ENCODE assay signal across 8 cellular contexts in genomic region chr18:657998-658946, GRCh38. TPM values are rescaled to one million over a fixed set of nuclear protein-coding genes. Genes with fewer than 3 reads are reported as not detected.
A peak's percentile ranks its signal among the peaks of the same experiment; 100 is the strongest.
DNase-seq lines count a peak whose midpoint lies in the region; ATAC-seq, FAIRE-seq and TF ChIP-seq lines count a peak whose summit lies in the region.

No MANE protein-coding gene starts in this region.

- H3K9me3 ChIP-seq in SK-N-SH (no peaks in the 10 kb centered on the region), left ventricle myocardium inferior (replicated peaks) (no peaks in the 10 kb centered on the region), vagina (no peaks in the 10 kb centered on the region)

- peak; percentile 72; the same call in 1 of the 2 replicates for TF ChIP-seq POLR2A in GM12892 (IDR thresholded peaks at IDR 0.05; ENCODE audit: low read depth, low read length)
- TF ChIP-seq POLR2A in NB4 (IDR thresholded peaks at IDR 0.05; ENCODE audit: extremely low read depth, insufficient read length), result peak; percentile 54
- no peak for TF ChIP-seq POLR2A in vagina (IDR thresholded peaks at IDR 0.05)

- H3K27ac ChIP-seq in SK-N-SH (ENCODE audit: low read depth in 2 of 2, low read length in 1 of 2) (peak overlapping the region; percentile 62 to 91), left ventricle myocardium inferior (replicated peaks) (peak overlapping the region; percentile 66), vagina (peak overlapping the region; percentile 4)

- peak overlapping the region; percentile 81 for H3K9ac ChIP-seq in SK-N-SH

- intact Hi-C loops in left ventricle myocardium inferior (cut with micrococcal nuclease) (no loop called here), vagina (cut with DNase I) (no loop called here)

- TF ChIP-seq CTCF in NB4 (IDR thresholded peaks at IDR 0.05; ENCODE audit: low read depth, low read length) (no peak), SK-N-SH (IDR thresholded peaks at IDR 0.05) (no peak), left ventricle myocardium inferior (IDR thresholded peaks at IDR 0.05; ENCODE audit: borderline replicate concordance) (no peak), vagina (IDR thresholded peaks at IDR 0.05) (no peak)

- H3K4me2 ChIP-seq in SK-N-SH, result peak overlapping the region; percentile 83

- no peak for TF ChIP-seq RAD21 in SK-N-SH (IDR thresholded peaks at IDR 0.05; ENCODE audit: low read length)

- H3K9me2 ChIP-seq in SK-N-SH, result no peaks in the 10 kb centered on the region

- 7% methylated on average over 23 of the region's 72 CpGs for WGBS in SK-N-SH (ENCODE audit: low lambda C conversion rate)

- peak; percentile 45 for ATAC-seq in HG02623 (IDR thresholded peaks at IDR 0.05; ENCODE audit: unreplicated experiment)

- H2AFZ ChIP-seq in SK-N-SH (ENCODE audit: low read depth), result peak overlapping the region; percentile 97

- no peaks in the 10 kb centered on the region for H4K20me1 ChIP-seq in SK-N-SH (ENCODE audit: insufficient read depth)

- H3K79me2 ChIP-seq in SK-N-SH (ENCODE audit: insufficient read depth), result peaks cover 43% of the 10 kb centered on the region

- POLR2A ChIA-PET in SK-N-SH (lab: Yijun Ruan, JAX), result interaction anchor here (0.6 to 2.0 kb wide), 2 partner anchors 390 to 428 kb away, joined by 4 to 5 read pairs; partner anchors contain the start of gene THOC1

- CTCF ChIA-PET in SK-N-SH (lab: Yijun Ruan, JAX), result interaction anchor here (1.1 to 2.5 kb wide), 7 partner anchors 9 to 175 kb away, joined by 3 to 7 read pairs (median 4); no protein-coding TSS in a partner anchor

- no peaks in the 10 kb centered on the region for H3F3A ChIP-seq in SK-N-SH (replicated peaks; ENCODE audit: insufficient read depth)

- FAIRE-seq in GM12892 (lab: Jason Lieb, UNC), result peak; percentile 81

- H3K27me3 ChIP-seq in SK-N-SH (ENCODE audit: insufficient read depth) (no peaks in the 10 kb centered on the region), left ventricle myocardium inferior (ENCODE audit: low read depth) (peaks cover 46% of the 10 kb centered on the region), vagina (no peaks in the 10 kb centered on the region)

- H3K4me3 ChIP-seq in NB4 (ENCODE audit: low read depth, low read length), result peak overlapping the region; percentile 89
- peak overlapping the region; percentile 81 to 91 for H3K4me3 ChIP-seq in SK-N-SH (ENCODE audit: low read depth in 2 of 2, low read length in 1 of 2)
- H3K4me3 ChIP-seq in left ventricle myocardium inferior, result peak overlapping the region; percentile 73
- peak overlapping the region; percentile 71 to 90 for H3K4me3 ChIP-seq in vagina

- no peak for TF ChIP-seq EP300 in SK-N-SH (IDR thresholded peaks at IDR 0.05; ENCODE audit: borderline replicate concordance in 1 of 2, low read depth in 1 of 2, low read length in 1 of 2)

- H3K36me3 ChIP-seq in SK-N-SH (replicated peaks in 1 of 2; ENCODE audit: control insufficient read depth in 1 of 2, insufficient read depth in 2 of 2, low read length in 1 of 2) (peaks cover 20 to 21% of the 10 kb centered on the region in 2 experiments), left ventricle myocardium inferior (no peaks in the 10 kb centered on the region), vagina (no peaks in the 10 kb centered on the region)

- DNase-seq in GM12892 (ENCODE audit: insufficient read length) (peak; percentile 63), NB4 (ENCODE audit: low read depth) (peak; percentile 95), SK-N-SH (peak; percentile 89), amniotic stem cell (lab: John Stamatoyannopoulos, UW) (peak; percentile 80), left ventricle myocardium inferior (peak; percentile 82), pons (ENCODE audit: low spot score) (peak; percentile 86), vagina (ENCODE audit: extremely low spot score in 2 of 2) (no peak)

- H3K4me1 ChIP-seq in SK-N-SH (ENCODE audit: control insufficient read depth in 1 of 2, insufficient read depth in 2 of 2, low read depth in 1 of 2, low read length in 1 of 2) (peaks cover 0 to 8% of the 10 kb centered on the region in 2 experiments; a peak in 2 of 4 replicates), left ventricle myocardium inferior (peaks cover 20% of the 10 kb centered on the region), vagina (peaks cover 5% of the 10 kb centered on the region)

TF ChIP-seq in SK-N-SH, 30 proteins besides CTCF, POLR2A, EP300 and RAD21 (continues in another document):
- TF ChIP-seq PBX3 (IDR thresholded peaks at IDR 0.05) (no peak), TCF12 (IDR thresholded peaks at IDR 0.05) (no peak), EZH2phosphoT487 (IDR thresholded peaks at IDR 0.05; ENCODE audit: borderline replicate concordance, low read depth) (no peak), RCOR1 (IDR thresholded peaks at IDR 0.05; ENCODE audit: low read length) (no peak), IRF3 (IDR thresholded peaks at IDR 0.05; ENCODE audit: low read depth, low read length) (no peak), SIN3A (IDR thresholded peaks at IDR 0.05; ENCODE audit: borderline replicate concordance, low read depth, low read length) (peak; percentile 96), FOXM1 (IDR thresholded peaks at IDR 0.05; ENCODE audit: low read depth) (no peak), JUND (IDR thresholded peaks at IDR 0.05) (no peak), NFIC (IDR thresholded peaks at IDR 0.05; ENCODE audit: borderline replicate concordance) (no peak), FOXJ3 (CRISPR knock-in tag; IDR thresholded peaks at IDR 0.05) (no peak), GABPA (IDR thresholded peaks at IDR 0.05; ENCODE audit: low read depth) (no peak), POLR2AphosphoS5 (IDR thresholded peaks at IDR 0.05; ENCODE audit: low read depth, low read length) (peak; percentile 65; the same call in 1 of the 2 replicates), CHD2 (IDR thresholded peaks at IDR 0.05; ENCODE audit: low read length, partially characterized antibody) (no peak), FOSL2 (IDR thresholded peaks at IDR 0.05; ENCODE audit: borderline replicate concordance, low read depth) (no peak)
- TF ChIP-seq, protein P1, sequence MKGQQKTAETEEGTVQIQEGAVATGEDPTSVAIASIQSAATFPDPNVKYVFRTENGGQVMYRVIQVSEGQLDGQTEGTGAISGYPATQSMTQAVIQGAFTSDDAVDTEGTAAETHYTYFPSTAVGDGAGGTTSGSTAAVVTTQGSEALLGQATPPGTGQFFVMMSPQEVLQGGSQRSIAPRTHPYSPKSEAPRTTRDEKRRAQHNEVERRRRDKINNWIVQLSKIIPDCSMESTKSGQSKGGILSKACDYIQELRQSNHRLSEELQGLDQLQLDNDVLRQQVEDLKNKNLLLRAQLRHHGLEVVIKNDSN (IDR thresholded peaks at IDR 0.05; ENCODE audit: borderline replicate concordance, low read depth), result no peak
- TF ChIP-seq, protein P2, sequence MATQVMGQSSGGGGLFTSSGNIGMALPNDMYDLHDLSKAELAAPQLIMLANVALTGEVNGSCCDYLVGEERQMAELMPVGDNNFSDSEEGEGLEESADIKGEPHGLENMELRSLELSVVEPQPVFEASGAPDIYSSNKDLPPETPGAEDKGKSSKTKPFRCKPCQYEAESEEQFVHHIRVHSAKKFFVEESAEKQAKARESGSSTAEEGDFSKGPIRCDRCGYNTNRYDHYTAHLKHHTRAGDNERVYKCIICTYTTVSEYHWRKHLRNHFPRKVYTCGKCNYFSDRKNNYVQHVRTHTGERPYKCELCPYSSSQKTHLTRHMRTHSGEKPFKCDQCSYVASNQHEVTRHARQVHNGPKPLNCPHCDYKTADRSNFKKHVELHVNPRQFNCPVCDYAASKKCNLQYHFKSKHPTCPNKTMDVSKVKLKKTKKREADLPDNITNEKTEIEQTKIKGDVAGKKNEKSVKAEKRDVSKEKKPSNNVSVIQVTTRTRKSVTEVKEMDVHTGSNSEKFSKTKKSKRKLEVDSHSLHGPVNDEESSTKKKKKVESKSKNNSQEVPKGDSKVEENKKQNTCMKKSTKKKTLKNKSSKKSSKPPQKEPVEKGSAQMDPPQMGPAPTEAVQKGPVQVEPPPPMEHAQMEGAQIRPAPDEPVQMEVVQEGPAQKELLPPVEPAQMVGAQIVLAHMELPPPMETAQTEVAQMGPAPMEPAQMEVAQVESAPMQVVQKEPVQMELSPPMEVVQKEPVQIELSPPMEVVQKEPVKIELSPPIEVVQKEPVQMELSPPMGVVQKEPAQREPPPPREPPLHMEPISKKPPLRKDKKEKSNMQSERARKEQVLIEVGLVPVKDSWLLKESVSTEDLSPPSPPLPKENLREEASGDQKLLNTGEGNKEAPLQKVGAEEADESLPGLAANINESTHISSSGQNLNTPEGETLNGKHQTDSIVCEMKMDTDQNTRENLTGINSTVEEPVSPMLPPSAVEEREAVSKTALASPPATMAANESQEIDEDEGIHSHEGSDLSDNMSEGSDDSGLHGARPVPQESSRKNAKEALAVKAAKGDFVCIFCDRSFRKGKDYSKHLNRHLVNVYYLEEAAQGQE (IDR thresholded peaks at IDR 0.05; ENCODE audit: low read depth, low read length), result peak; percentile 53; the same call in 1 of the 2 replicates

RNA-seq across cellular contexts. Expression of gene TYMS, which starts 0.8 kb away (rescaled TPM):
- polyA plus RNA-seq in GM12892 (2012; ENCODE audit: missing spikeins), result 274 TPM
- 92.1 and 101 TPM in 2 replicates for polyA plus RNA-seq in SK-N-SH (2012; rRNA removed)
- 106 and 113 TPM in 2 replicates for polyA plus RNA-seq in SK-N-SH (2012; cell fraction: cytosol; rRNA removed)
- polyA plus RNA-seq in SK-N-SH (2012; cell fraction: nucleus; rRNA removed), result 41.9 and 43.5 TPM in 2 replicates
- total RNA-seq in left ventricle myocardium inferior, result 3.1 TPM
- 11.3 TPM for total RNA-seq in vagina

RNA-seq across cellular contexts. Expression of gene ENOSF1, which starts 54.2 kb away (rescaled TPM):
- polyA plus RNA-seq in GM12892 (2012; ENCODE audit: missing spikeins), result 55.5 TPM
- 23.3 and 25.9 TPM in 2 replicates for polyA plus RNA-seq in SK-N-SH (2012; rRNA removed)
- 11.0 and 12.9 TPM in 2 replicates for polyA plus RNA-seq in SK-N-SH (2012; cell fraction: cytosol; rRNA removed)
- 126 and 148 TPM in 2 replicates for polyA plus RNA-seq in SK-N-SH (2012; cell fraction: nucleus; rRNA removed)
- total RNA-seq in left ventricle myocardium inferior (24.4 TPM), vagina (53.5 TPM)

Comparison
In these comparisons a context has a peak if more than half of its experiments do, and no peak if none do; other contexts are left out.
1. DNase-seq: peak in GM12892 (single experiment), NB4 (single experiment), SK-N-SH (single experiment), amniotic stem cell (single experiment), left ventricle myocardium inferior (single experiment) and pons (single experiment); none in vagina (0 of 2).
2. POLR2A ChIP-seq: peak in GM12892 (single experiment) and NB4 (single experiment); none in vagina (0 of 2).
3. H3K27ac ChIP-seq: peak in every context shown above with its lines; median percentile 76 in SK-N-SH; 66 in left ventricle myocardium inferior; 4 in vagina.
4. Peak in every context shown above with its lines, with median percentiles within 50 percentile points of each other: H3K4me3 ChIP-seq.